Comparison of ENCODE assay signal across 1 cellular context in the genomic region with DNA sequence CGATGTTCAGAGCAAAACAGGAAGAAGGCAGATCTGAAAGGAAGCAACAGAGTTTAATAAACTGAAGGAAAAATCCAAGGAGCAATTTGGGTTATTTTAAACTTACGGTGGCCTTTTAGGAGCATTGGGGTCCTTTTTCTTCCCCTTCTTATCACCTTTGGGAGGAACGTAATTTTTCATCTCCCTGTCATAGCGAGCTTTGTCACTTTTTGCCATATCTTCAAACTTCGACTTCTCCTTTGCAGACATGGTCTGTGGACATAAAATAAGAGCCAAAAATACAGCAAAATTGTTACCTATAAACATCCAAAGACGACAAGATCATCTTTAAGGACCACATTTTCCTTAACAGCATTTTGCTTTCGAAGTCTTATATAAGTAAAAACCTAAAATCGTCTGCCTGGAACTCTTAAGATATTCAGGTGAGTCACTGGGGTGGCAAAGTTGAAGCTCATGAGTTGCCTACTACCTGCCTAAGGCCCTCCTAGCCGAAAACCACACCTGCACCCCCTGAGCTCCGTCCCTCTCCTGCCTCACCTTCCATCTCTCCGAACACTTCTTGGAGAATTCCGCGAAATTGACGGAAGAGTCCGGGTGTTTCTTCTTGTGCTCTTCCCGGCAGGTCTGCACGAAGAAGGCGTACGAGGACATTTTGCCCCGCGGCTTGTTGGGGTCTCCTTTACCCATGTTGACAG.
A peak's percentile ranks its signal among the peaks of the same experiment; 100 is the strongest.
TF ChIP-seq lines count a peak whose summit lies in the region.

No MANE protein-coding gene starts in this region.

TF ChIP-seq in K562, 482 proteins besides CTCF, POLR2A, EP300 and RAD21 (continued from another document and continues in another):
- TF ChIP-seq RREB1 (CRISPR knock-in tag; IDR thresholded peaks at IDR 0.05): no peak
- TF ChIP-seq BMI1 (IDR thresholded peaks at IDR 0.05; ENCODE audit: low read length): no peak
- peak; percentile 91 for TF ChIP-seq SIRT6 (IDR thresholded peaks at IDR 0.05; ENCODE audit: low read depth, low read length)
- no peak for TF ChIP-seq HDAC6 (IDR thresholded peaks at IDR 0.05; ENCODE audit: low read depth, low read length)
- TF ChIP-seq, protein P1, sequence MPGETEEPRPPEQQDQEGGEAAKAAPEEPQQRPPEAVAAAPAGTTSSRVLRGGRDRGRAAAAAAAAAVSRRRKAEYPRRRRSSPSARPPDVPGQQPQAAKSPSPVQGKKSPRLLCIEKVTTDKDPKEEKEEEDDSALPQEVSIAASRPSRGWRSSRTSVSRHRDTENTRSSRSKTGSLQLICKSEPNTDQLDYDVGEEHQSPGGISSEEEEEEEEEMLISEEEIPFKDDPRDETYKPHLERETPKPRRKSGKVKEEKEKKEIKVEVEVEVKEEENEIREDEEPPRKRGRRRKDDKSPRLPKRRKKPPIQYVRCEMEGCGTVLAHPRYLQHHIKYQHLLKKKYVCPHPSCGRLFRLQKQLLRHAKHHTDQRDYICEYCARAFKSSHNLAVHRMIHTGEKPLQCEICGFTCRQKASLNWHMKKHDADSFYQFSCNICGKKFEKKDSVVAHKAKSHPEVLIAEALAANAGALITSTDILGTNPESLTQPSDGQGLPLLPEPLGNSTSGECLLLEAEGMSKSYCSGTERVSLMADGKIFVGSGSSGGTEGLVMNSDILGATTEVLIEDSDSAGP (CRISPR knock-in tag; IDR thresholded peaks at IDR 0.05): no peak
- TF ChIP-seq IRF9 (tag; IDR thresholded peaks at IDR 0.05): no peak
- TF ChIP-seq CBX1 (IDR thresholded peaks at IDR 0.05; ENCODE audit: low read depth): no peak
- TF ChIP-seq HEY1 (CRISPR knock-in tag; IDR thresholded peaks at IDR 0.05; ENCODE audit: borderline replicate concordance): no peak
- TF ChIP-seq POLR2AphosphoS2 (IDR thresholded peaks at IDR 0.05; ENCODE audit: low read length): no peak
- TF ChIP-seq, protein P2, sequence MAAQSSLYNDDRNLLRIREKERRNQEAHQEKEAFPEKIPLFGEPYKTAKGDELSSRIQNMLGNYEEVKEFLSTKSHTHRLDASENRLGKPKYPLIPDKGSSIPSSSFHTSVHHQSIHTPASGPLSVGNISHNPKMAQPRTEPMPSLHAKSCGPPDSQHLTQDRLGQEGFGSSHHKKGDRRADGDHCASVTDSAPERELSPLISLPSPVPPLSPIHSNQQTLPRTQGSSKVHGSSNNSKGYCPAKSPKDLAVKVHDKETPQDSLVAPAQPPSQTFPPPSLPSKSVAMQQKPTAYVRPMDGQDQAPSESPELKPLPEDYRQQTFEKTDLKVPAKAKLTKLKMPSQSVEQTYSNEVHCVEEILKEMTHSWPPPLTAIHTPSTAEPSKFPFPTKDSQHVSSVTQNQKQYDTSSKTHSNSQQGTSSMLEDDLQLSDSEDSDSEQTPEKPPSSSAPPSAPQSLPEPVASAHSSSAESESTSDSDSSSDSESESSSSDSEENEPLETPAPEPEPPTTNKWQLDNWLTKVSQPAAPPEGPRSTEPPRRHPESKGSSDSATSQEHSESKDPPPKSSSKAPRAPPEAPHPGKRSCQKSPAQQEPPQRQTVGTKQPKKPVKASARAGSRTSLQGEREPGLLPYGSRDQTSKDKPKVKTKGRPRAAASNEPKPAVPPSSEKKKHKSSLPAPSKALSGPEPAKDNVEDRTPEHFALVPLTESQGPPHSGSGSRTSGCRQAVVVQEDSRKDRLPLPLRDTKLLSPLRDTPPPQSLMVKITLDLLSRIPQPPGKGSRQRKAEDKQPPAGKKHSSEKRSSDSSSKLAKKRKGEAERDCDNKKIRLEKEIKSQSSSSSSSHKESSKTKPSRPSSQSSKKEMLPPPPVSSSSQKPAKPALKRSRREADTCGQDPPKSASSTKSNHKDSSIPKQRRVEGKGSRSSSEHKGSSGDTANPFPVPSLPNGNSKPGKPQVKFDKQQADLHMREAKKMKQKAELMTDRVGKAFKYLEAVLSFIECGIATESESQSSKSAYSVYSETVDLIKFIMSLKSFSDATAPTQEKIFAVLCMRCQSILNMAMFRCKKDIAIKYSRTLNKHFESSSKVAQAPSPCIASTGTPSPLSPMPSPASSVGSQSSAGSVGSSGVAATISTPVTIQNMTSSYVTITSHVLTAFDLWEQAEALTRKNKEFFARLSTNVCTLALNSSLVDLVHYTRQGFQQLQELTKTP (IDR thresholded peaks at IDR 0.05; ENCODE audit: low read depth in 1 of 2, partially characterized antibody in 2 of 2): peak in 1 of 2 experiments; percentile 21
- TF ChIP-seq ZFX (CRISPR knock-in tag; IDR thresholded peaks at IDR 0.05): no peak
- TF ChIP-seq HDAC3 (IDR thresholded peaks at IDR 0.05; ENCODE audit: borderline replicate concordance, partially characterized antibody): peak; percentile 4
- TF ChIP-seq SNRNP70 (optimal IDR thresholded peaks at IDR 0.05; ENCODE audit: low read depth, low read length): peak; percentile 87
- TF ChIP-seq ELF1 (tag; IDR thresholded peaks at IDR 0.05): 0 out of 2 replicates have a peak, but pooled peaks have one; percentile 30
- no peak for TF ChIP-seq ZNF696 (CRISPR knock-in tag; conservative IDR thresholded peaks at IDR 0.05)
- no peak for TF ChIP-seq MEF2A (IDR thresholded peaks at IDR 0.05; ENCODE audit: control insufficient read depth, low read depth, low read length)
- no peak for TF ChIP-seq ZNF174 (CRISPR knock-in tag; IDR thresholded peaks at IDR 0.05)
- no peak for TF ChIP-seq TEAD2 (tag; IDR thresholded peaks at IDR 0.05)
- TF ChIP-seq TEAD1 (CRISPR knock-in tag; IDR thresholded peaks at IDR 0.05): no peak
- peak; percentile 72 for TF ChIP-seq MEIS2 (IDR thresholded peaks at IDR 0.05; ENCODE audit: partially characterized antibody)
- no peak for TF ChIP-seq SREBF1 (IDR thresholded peaks at IDR 0.05; ENCODE audit: borderline replicate concordance, low read depth, low read length)
- TF ChIP-seq ZMIZ1 (IDR thresholded peaks at IDR 0.05; ENCODE audit: low read depth in 2 of 2, low read length in 2 of 2): no peak
- peak; percentile 71; the same call in 1 of the 2 replicates for TF ChIP-seq ZC3H4 (CRISPR knock-in tag; IDR thresholded peaks at IDR 0.05; ENCODE audit: borderline replicate concordance)
- no peak for TF ChIP-seq ZNF695 (CRISPR knock-in tag; IDR thresholded peaks at IDR 0.05)
- TF ChIP-seq NR4A1 (CRISPR knock-in tag; IDR thresholded peaks at IDR 0.05): no peak
- no peak for TF ChIP-seq NR4A1 (tag; IDR thresholded peaks at IDR 0.05)
- TF ChIP-seq, protein P3, sequence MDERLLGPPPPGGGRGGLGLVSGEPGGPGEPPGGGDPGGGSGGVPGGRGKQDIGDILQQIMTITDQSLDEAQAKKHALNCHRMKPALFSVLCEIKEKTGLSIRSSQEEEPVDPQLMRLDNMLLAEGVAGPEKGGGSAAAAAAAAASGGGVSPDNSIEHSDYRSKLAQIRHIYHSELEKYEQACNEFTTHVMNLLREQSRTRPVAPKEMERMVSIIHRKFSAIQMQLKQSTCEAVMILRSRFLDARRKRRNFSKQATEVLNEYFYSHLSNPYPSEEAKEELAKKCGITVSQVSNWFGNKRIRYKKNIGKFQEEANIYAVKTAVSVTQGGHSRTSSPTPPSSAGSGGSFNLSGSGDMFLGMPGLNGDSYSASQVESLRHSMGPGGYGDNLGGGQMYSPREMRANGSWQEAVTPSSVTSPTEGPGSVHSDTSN (CRISPR knock-in tag; IDR thresholded peaks at IDR 0.05; ENCODE audit: low read depth): no peak
- TF ChIP-seq, protein P3 (tag; conservative IDR thresholded peaks at IDR 0.05; ENCODE audit: low read depth): 0 out of 2 replicates have a peak, but pooled peaks have one; percentile 23
- no peak for TF ChIP-seq RHOXF2B (CRISPR knock-in tag; conservative IDR thresholded peaks at IDR 0.05)
- TF ChIP-seq HDAC1 (IDR thresholded peaks at IDR 0.05): peak in 1 of 2 experiments; percentile 20; a peak in 1 of 4 replicates
- no peak for TF ChIP-seq FOXP1 (CRISPR knock-in tag; IDR thresholded peaks at IDR 0.05)
- no peak for TF ChIP-seq LARP7 (IDR thresholded peaks at IDR 0.05)
- TF ChIP-seq GMEB1 (CRISPR knock-in tag; IDR thresholded peaks at IDR 0.05): no peak
- TF ChIP-seq EHMT2 (IDR thresholded peaks at IDR 0.05): no peak
- peak; percentile 34; the same call in 1 of the 2 replicates for TF ChIP-seq KAT7 (CRISPR knock-in tag; IDR thresholded peaks at IDR 0.05; ENCODE audit: borderline replicate concordance)
